1 cellular context compared by ENCODE assay signal in the genomic region with DNA sequence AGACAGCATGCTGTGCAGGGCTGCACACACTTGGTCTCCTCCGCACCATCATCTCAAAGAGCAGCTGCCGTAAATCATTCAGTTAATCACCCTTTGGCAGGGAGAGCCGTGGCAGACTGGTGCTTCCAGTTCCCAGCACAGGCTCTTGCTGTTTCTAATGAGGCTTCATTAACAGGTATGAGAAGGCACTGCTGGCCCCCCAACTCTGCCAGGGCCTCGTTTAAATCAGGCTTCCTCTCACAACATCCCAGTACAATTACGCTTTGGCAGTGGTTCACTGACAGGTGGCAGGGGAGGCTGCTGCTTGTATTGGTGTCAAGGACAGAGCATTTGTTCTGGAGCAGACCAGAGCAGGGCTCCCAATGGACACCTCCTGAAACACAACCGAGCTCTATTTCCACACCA.
A peak's percentile ranks its signal among the peaks of the same experiment; 100 is the strongest.
TF ChIP-seq lines count a peak whose summit lies in the region.

No MANE protein-coding gene starts in this region.

TF ChIP-seq in K562, 482 proteins besides CTCF, POLR2A, EP300 and RAD21 (continued from another document):
- TF ChIP-seq, protein P1, sequence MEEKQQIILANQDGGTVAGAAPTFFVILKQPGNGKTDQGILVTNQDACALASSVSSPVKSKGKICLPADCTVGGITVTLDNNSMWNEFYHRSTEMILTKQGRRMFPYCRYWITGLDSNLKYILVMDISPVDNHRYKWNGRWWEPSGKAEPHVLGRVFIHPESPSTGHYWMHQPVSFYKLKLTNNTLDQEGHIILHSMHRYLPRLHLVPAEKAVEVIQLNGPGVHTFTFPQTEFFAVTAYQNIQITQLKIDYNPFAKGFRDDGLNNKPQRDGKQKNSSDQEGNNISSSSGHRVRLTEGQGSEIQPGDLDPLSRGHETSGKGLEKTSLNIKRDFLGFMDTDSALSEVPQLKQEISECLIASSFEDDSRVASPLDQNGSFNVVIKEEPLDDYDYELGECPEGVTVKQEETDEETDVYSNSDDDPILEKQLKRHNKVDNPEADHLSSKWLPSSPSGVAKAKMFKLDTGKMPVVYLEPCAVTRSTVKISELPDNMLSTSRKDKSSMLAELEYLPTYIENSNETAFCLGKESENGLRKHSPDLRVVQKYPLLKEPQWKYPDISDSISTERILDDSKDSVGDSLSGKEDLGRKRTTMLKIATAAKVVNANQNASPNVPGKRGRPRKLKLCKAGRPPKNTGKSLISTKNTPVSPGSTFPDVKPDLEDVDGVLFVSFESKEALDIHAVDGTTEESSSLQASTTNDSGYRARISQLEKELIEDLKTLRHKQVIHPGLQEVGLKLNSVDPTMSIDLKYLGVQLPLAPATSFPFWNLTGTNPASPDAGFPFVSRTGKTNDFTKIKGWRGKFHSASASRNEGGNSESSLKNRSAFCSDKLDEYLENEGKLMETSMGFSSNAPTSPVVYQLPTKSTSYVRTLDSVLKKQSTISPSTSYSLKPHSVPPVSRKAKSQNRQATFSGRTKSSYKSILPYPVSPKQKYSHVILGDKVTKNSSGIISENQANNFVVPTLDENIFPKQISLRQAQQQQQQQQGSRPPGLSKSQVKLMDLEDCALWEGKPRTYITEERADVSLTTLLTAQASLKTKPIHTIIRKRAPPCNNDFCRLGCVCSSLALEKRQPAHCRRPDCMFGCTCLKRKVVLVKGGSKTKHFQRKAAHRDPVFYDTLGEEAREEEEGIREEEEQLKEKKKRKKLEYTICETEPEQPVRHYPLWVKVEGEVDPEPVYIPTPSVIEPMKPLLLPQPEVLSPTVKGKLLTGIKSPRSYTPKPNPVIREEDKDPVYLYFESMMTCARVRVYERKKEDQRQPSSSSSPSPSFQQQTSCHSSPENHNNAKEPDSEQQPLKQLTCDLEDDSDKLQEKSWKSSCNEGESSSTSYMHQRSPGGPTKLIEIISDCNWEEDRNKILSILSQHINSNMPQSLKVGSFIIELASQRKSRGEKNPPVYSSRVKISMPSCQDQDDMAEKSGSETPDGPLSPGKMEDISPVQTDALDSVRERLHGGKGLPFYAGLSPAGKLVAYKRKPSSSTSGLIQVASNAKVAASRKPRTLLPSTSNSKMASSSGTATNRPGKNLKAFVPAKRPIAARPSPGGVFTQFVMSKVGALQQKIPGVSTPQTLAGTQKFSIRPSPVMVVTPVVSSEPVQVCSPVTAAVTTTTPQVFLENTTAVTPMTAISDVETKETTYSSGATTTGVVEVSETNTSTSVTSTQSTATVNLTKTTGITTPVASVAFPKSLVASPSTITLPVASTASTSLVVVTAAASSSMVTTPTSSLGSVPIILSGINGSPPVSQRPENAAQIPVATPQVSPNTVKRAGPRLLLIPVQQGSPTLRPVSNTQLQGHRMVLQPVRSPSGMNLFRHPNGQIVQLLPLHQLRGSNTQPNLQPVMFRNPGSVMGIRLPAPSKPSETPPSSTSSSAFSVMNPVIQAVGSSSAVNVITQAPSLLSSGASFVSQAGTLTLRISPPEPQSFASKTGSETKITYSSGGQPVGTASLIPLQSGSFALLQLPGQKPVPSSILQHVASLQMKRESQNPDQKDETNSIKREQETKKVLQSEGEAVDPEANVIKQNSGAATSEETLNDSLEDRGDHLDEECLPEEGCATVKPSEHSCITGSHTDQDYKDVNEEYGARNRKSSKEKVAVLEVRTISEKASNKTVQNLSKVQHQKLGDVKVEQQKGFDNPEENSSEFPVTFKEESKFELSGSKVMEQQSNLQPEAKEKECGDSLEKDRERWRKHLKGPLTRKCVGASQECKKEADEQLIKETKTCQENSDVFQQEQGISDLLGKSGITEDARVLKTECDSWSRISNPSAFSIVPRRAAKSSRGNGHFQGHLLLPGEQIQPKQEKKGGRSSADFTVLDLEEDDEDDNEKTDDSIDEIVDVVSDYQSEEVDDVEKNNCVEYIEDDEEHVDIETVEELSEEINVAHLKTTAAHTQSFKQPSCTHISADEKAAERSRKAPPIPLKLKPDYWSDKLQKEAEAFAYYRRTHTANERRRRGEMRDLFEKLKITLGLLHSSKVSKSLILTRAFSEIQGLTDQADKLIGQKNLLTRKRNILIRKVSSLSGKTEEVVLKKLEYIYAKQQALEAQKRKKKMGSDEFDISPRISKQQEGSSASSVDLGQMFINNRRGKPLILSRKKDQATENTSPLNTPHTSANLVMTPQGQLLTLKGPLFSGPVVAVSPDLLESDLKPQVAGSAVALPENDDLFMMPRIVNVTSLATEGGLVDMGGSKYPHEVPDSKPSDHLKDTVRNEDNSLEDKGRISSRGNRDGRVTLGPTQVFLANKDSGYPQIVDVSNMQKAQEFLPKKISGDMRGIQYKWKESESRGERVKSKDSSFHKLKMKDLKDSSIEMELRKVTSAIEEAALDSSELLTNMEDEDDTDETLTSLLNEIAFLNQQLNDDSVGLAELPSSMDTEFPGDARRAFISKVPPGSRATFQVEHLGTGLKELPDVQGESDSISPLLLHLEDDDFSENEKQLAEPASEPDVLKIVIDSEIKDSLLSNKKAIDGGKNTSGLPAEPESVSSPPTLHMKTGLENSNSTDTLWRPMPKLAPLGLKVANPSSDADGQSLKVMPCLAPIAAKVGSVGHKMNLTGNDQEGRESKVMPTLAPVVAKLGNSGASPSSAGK (IDR thresholded peaks at IDR 0.05): no peak
- TF ChIP-seq XRCC5 (IDR thresholded peaks at IDR 0.05; ENCODE audit: low read depth, low read length) (no peak), MEIS2 (IDR thresholded peaks at IDR 0.05; ENCODE audit: partially characterized antibody) (peak; percentile 69), KDM5B (IDR thresholded peaks at IDR 0.05; ENCODE audit: insufficient replicate concordance, low read depth, low read length) (no peak), MAFF (IDR thresholded peaks at IDR 0.05; ENCODE audit: low read length) (no peak)
